1 cellular context compared by ENCODE assay signal in the genomic region with DNA sequence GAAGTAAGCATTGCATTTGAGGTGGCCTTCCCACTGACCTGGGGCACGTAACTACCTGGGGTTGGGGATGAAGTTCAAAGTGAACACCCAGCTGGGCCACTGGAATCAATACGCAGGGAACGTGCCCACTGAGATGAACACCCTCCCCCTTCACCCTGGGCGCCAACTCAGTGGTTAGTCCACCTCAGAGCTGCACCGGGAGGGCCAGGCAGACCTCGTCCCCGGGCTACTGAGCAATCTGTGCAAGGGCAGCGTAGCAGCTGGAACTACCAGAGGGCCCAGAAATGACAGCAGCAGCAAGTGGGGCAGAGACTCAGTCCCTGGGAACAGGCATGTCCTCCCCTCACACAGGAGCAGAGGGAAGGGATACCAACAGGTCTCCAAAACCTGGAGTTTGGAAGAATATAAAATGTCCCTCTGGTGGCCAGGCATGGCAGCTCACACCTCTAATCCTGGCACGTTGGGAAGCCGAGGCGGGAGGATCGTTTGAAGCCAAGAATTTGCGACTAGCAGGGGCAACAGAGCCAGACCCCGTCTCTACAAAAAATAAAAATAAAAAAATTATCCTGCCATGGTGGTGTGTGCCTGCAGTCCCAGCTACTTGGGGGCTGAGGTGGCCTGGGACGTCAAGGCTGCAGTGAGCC.
TF ChIP-seq lines count a peak whose summit lies in the region.

No MANE protein-coding gene starts in this region.

TF ChIP-seq in SK-N-SH treated with all-trans-retinoic acid at 6 μM for 48 hours, 23 proteins besides CTCF, POLR2A, EP300 and RAD21 (continued from another document):
- no peak for TF ChIP-seq TSHZ2 (CRISPR knock-in tag; IDR thresholded peaks at IDR 0.05)
- TF ChIP-seq ISL1 (CRISPR knock-in tag; IDR thresholded peaks at IDR 0.05) = no peak
- no peak for TF ChIP-seq ZNF8 (CRISPR knock-in tag; IDR thresholded peaks at IDR 0.05)
- TF ChIP-seq SNAI2 (CRISPR knock-in tag; IDR thresholded peaks at IDR 0.05) = no peak
- no peak for TF ChIP-seq CREB5 (CRISPR knock-in tag; IDR thresholded peaks at IDR 0.05; ENCODE audit: low read depth)
- no peak for TF ChIP-seq ESRRG (CRISPR knock-in tag; IDR thresholded peaks at IDR 0.05)
- no peak for TF ChIP-seq GLIS3 (CRISPR knock-in tag; IDR thresholded peaks at IDR 0.05)
